In the genomic region with DNA sequence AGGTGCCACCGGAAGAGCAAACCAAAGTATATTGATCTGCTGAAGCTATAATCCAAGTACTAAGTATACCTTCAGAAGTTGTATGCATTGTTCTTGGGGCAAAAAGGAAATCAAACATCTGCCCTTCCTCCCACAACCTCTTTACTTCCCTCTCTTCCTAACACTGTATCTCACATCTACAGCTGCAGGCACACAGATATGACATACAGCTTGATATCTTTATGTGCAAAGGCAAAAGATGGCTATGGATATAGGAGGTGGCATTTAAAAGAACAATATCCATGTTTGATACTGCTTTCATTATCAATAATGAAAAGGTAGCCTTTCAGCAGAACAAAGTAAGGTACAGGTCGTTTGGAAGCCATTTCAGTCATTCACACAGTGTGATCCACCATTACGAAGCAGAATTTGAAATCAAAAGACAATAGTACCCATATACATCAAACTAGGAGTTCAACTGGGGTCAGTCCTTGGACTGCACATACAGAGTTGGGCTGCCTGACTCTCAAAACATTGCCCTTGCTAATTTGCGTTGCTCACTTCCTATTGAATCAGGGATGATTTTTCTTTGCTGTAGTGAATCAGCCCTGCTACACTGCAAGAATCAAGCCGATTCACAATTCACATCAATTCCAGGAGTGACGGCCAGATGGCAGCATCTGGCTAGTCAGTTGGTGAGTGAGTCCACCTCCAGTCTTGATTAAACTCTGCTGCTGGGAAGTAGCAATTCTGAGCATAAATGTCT, we compare ENCODE assay signal across 1 cellular context.
TF ChIP-seq lines count a peak whose summit lies in the region.

No MANE protein-coding gene starts in this region.

TF ChIP-seq in GM23338, 12 proteins besides CTCF, POLR2A, EP300 and RAD21 (continued from another document):
- TF ChIP-seq, protein P1, sequence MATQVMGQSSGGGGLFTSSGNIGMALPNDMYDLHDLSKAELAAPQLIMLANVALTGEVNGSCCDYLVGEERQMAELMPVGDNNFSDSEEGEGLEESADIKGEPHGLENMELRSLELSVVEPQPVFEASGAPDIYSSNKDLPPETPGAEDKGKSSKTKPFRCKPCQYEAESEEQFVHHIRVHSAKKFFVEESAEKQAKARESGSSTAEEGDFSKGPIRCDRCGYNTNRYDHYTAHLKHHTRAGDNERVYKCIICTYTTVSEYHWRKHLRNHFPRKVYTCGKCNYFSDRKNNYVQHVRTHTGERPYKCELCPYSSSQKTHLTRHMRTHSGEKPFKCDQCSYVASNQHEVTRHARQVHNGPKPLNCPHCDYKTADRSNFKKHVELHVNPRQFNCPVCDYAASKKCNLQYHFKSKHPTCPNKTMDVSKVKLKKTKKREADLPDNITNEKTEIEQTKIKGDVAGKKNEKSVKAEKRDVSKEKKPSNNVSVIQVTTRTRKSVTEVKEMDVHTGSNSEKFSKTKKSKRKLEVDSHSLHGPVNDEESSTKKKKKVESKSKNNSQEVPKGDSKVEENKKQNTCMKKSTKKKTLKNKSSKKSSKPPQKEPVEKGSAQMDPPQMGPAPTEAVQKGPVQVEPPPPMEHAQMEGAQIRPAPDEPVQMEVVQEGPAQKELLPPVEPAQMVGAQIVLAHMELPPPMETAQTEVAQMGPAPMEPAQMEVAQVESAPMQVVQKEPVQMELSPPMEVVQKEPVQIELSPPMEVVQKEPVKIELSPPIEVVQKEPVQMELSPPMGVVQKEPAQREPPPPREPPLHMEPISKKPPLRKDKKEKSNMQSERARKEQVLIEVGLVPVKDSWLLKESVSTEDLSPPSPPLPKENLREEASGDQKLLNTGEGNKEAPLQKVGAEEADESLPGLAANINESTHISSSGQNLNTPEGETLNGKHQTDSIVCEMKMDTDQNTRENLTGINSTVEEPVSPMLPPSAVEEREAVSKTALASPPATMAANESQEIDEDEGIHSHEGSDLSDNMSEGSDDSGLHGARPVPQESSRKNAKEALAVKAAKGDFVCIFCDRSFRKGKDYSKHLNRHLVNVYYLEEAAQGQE (IDR thresholded peaks at IDR 0.05; ENCODE audit: unreplicated experiment), result no peak
- TF ChIP-seq CREB1 (CRISPR knock-in tag; IDR thresholded peaks at IDR 0.05; ENCODE audit: low read depth) (no peak), STAT1 (IDR thresholded peaks at IDR 0.05; ENCODE audit: unreplicated experiment) (no peak)
TF ChIP-seq in GM23338: peak in this region for 0.
